12 cellular contexts compared by ENCODE assay signal in the genomic region with DNA sequence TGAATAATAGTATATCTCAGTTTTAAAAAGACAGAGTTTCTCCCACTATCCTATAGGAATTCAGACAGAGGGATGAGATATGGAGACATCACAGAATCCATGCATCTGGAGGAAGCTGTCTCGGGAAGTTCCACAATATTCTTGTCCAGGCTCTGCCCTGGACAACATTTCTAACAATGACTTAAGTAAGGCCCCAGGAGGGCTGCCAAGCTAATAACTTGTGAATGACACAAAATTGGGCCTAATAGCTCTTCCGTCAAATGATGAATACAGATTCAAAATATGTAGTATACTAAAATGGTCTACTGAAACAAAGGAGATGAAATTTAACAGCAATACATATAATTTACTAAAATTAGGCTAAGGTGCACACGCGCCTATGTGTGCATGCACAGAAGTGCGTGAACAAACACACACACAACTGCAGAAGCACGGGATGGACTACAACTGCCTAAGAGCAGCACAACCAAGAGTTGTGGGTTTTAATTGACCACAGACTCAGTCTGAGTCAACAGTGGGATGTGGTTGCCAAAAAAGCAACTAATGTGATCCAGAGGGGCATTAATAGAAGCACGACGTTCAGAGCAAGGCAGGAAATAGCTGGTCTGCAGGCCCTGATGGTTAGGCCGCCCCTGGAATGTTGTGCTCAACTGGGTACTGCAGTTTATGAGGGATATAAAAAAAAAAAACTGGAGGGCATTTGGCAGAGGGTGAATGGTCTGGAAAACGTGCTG. TPM values are rescaled to one million over a fixed set of nuclear protein-coding genes. Genes with fewer than 3 reads are reported as not detected.
A peak's percentile ranks its signal among the peaks of the same experiment; 100 is the strongest.
DNase-seq lines count a peak whose midpoint lies in the region; ATAC-seq and TF ChIP-seq lines count a peak whose summit lies in the region.
"Had no signal": no experiment of that assay in that cellular context is flagged by ENCODE, and none has a peak within 500 bp of the region (broad histone marks: within the 10 kb centered on the region; RNA-seq: fewer than 3 reads in every experiment).

No MANE protein-coding gene starts in this region.

- no peaks in the 10 kb centered on the region for H3K9me3 ChIP-seq in neuronal stem cell (replicated peaks in 1 of 2; ENCODE audit: control insufficient read depth in 2 of 2, insufficient read depth in 1 of 2, low read depth in 1 of 2, low read length in 2 of 2)
- H3K9me3 ChIP-seq: SJCRH30, thoracic aorta had no signal

- peak overlapping the region in 1 of 2 donors; percentile 61 for H3K27ac Mint-ChIP-seq in stimulated activated naive CD8-positive, alpha-beta T cell treated with anti-CD3 and anti-CD28 coated beads, Interleukin-15, amount 100 ng/mL, for 72 hours

- peak; percentile 79 for ATAC-seq in stimulated activated naive CD8-positive, alpha-beta T cell treated with anti-CD3 and anti-CD28 coated beads, Interleukin-15, amount 100 ng/mL, for 72 hours
- ATAC-seq in stimulated activated naive CD8-positive, alpha-beta T cell treated with anti-CD3 and anti-CD28 coated beads, Interleukin-15, Interleukin-2, amounts not matched to agents 100 U/mL and 50 U/mL, for 24 hours = no peak

- H3K4me3 ChIP-seq in foreskin fibroblast (ENCODE audit: low read depth in 1 of 2, low read length in 2 of 2) = no peak overlapping the region
- no peak overlapping the region for H3K4me3 ChIP-seq in neuronal stem cell (ENCODE audit: low read length in 2 of 2)
- H3K4me3 ChIP-seq: dorsolateral prefrontal cortex, SJCRH30, thoracic aorta had no signal

- peak in 1 of 2 donors; percentile 18 for DNase-seq in stimulated activated naive CD8-positive, alpha-beta T cell treated with anti-CD3 and anti-CD28 coated beads, Interleukin-15, amount 100 ng/mL, for 72 hours
- no peak for DNase-seq in stimulated activated naive CD8-positive, alpha-beta T cell treated with anti-CD3 and anti-CD28 coated beads, Interleukin-15, Interleukin-2, amounts not matched to agents 100 U/mL and 50 U/mL, for 24 hours
- DNase-seq in RPMI7951 (ENCODE audit: low read depth) = peak; percentile 96
- peak; percentile 90 to 96 for DNase-seq in foreskin fibroblast
- no peak for DNase-seq in neuronal stem cell (ENCODE audit: low spot score)
- no peak for DNase-seq in NCI-H2227 treated with DMSO at 0.1 percent for 48 hours (lab: John Stamatoyannopoulos, UW)
- no peak for DNase-seq in HT-29 (ENCODE audit: low spot score)
- no peak for DNase-seq in NCI-H446 treated with DMSO at 0.1 percent for 48 hours (lab: John Stamatoyannopoulos, UW)
- DNase-seq: dorsolateral prefrontal cortex had no signal

- no peak overlapping the region for H4K91ac ChIP-seq in neuronal stem cell (ENCODE audit: low read depth, low read length, poor library complexity)

- no peaks in the 10 kb centered on the region for H3K36me3 ChIP-seq in neuronal stem cell (replicated peaks in 1 of 2; ENCODE audit: control insufficient read depth in 2 of 2, insufficient read depth in 2 of 2, low read length in 2 of 2)
- H3K36me3 ChIP-seq: SJCRH30, thoracic aorta had no signal

- H4K8ac ChIP-seq in neuronal stem cell (ENCODE audit: low read depth, low read length) = no peak overlapping the region

- H3K27me3 ChIP-seq in neuronal stem cell (ENCODE audit: control insufficient read depth in 3 of 3, insufficient read depth in 3 of 3, low read depth in 1 of 3, low read length in 3 of 3) = no peaks in the 10 kb centered on the region
- H3K27me3 ChIP-seq: dorsolateral prefrontal cortex, SJCRH30 had no signal

- H3K4me3 Mint-ChIP-seq in stimulated activated naive CD8-positive, alpha-beta T cell treated with anti-CD3 and anti-CD28 coated beads, Interleukin-15, amount 100 ng/mL, for 72 hours = no peak overlapping the region

- no peak overlapping the region for H3K18ac ChIP-seq in neuronal stem cell (ENCODE audit: low read length)

- no peak overlapping the region for H2AK5ac ChIP-seq in neuronal stem cell (ENCODE audit: low read depth, low read length)

- TF ChIP-seq CTCF in foreskin fibroblast (IDR thresholded peaks at IDR 0.05; ENCODE audit: low read depth, low read length) = no peak

- H2BK15ac ChIP-seq in neuronal stem cell (ENCODE audit: low read length) = no peak overlapping the region

- H3K4ac ChIP-seq in neuronal stem cell (ENCODE audit: low read length) = no peak overlapping the region

- H3K79me1 ChIP-seq in neuronal stem cell (ENCODE audit: low read depth, low read length) = no peaks in the 10 kb centered on the region

- no peak overlapping the region for H3K23ac ChIP-seq in neuronal stem cell (ENCODE audit: low read depth, low read length, poor library complexity)

- H3K9ac ChIP-seq in neuronal stem cell (ENCODE audit: low read depth, low read length, poor library complexity) = no peak overlapping the region

- no peak overlapping the region for H2BK12ac ChIP-seq in neuronal stem cell (ENCODE audit: low read length)

- H2AFZ ChIP-seq in neuronal stem cell (ENCODE audit: low read length) = no peak overlapping the region

- no CpG with 5 or more reads among the region's 10 CpGs for WGBS in neuronal stem cell (ENCODE audit: extremely low coverage in 2 of 2, insufficient read length in 2 of 2, insufficient replicate concordance in 1 of 2), 2 donors

- H3K9me3 Mint-ChIP-seq in stimulated activated naive CD8-positive, alpha-beta T cell treated with anti-CD3 and anti-CD28 coated beads, Interleukin-15, amount 100 ng/mL, for 72 hours = peaks cover 0 to 7% of the 10 kb centered on the region in 2 donors

- H3K27me3 Mint-ChIP-seq in stimulated activated naive CD8-positive, alpha-beta T cell treated with anti-CD3 and anti-CD28 coated beads, Interleukin-15, amount 100 ng/mL, for 72 hours = peaks cover 19% of the 10 kb centered on the region

- no peak overlapping the region for H2BK120ac ChIP-seq in neuronal stem cell (ENCODE audit: low read depth, low read length)

- H2BK5ac ChIP-seq in neuronal stem cell (ENCODE audit: low read length) = no peak overlapping the region

- no peak overlapping the region for H3K27ac ChIP-seq in neuronal stem cell (replicated peaks; ENCODE audit: low read length)
- H3K27ac ChIP-seq: C4-2B, dorsolateral prefrontal cortex, SJCRH30 had no signal

- peaks cover 6% of the 10 kb centered on the region for H3K4me1 Mint-ChIP-seq in stimulated activated naive CD8-positive, alpha-beta T cell treated with anti-CD3 and anti-CD28 coated beads, Interleukin-15, amount 100 ng/mL, for 72 hours

- H3K14ac ChIP-seq in neuronal stem cell (ENCODE audit: low read length) = no peak overlapping the region

- H3K4me1 ChIP-seq in neuronal stem cell (ENCODE audit: control insufficient read depth in 2 of 2, insufficient read depth in 1 of 2, low read depth in 1 of 2, low read length in 2 of 2) = no peaks in the 10 kb centered on the region
- H3K4me1 ChIP-seq: SJCRH30 had no signal

- H3K4me2 ChIP-seq in neuronal stem cell (ENCODE audit: insufficient read depth, low read length, poor library complexity, severe bottlenecking) = no peak overlapping the region

RNA-seq across cellular contexts. Expression of a gene that starts 26.3 kb away (rescaled TPM):
- total RNA-seq in RPMI7951 (2014; rRNA removed; shearing (Covaris generic)) = not detected in 2 replicates
- 0.03 TPM for polyA plus RNA-seq in neuronal stem cell (2013, experiment 1 of 2)
- polyA plus RNA-seq in neuronal stem cell (2013, experiment 2 of 2) = 0.01 TPM
- not detected in 2 replicates for total RNA-seq in HT-29 (2014; rRNA removed; shearing (Covaris generic))
- total RNA-seq: SJCRH30 had no signal

Comparison
In these comparisons a context has a peak if more than half of its experiments do, and no peak if none do; other contexts are left out.
1. DNase-seq: peak in RPMI7951 (single experiment) and foreskin fibroblast (2 of 2); none in stimulated activated naive CD8-positive, alpha-beta T cell treated with anti-CD3 and anti-CD28 coated beads, Interleukin-15, Interleukin-2, amounts not matched to agents 100 U/mL and 50 U/mL, for 24 hours (single experiment), neuronal stem cell (single experiment), NCI-H2227 treated with DMSO at 0.1 percent for 48 hours (single experiment), HT-29 (single experiment) and NCI-H446 treated with DMSO at 0.1 percent for 48 hours (single experiment).